1 cellular context compared by ENCODE assay signal in genomic region chr20:36676701-36677421, GRCh38.
TF ChIP-seq lines count a peak whose summit lies in the region.

No MANE protein-coding gene starts in this region.

TF ChIP-seq in HepG2, 621 proteins besides CTCF, POLR2A, EP300 and RAD21 (continued from another document and continues in another):
- TF ChIP-seq HIC2 (CRISPR knock-in tag; IDR thresholded peaks at IDR 0.05; ENCODE audit: low read depth) (no peak), ZNF17 (CRISPR knock-in tag; IDR thresholded peaks at IDR 0.05) (no peak), ZNF598 (CRISPR knock-in tag; IDR thresholded peaks at IDR 0.05; ENCODE audit: borderline replicate concordance) (peak; percentile 51; the same call in 1 of the 2 replicates), ZNF552 (CRISPR knock-in tag; IDR thresholded peaks at IDR 0.05; ENCODE audit: borderline replicate concordance) (no peak), ZSCAN20 (CRISPR knock-in tag; IDR thresholded peaks at IDR 0.05; ENCODE audit: borderline replicate concordance) (no peak), ZNF232 (CRISPR knock-in tag; IDR thresholded peaks at IDR 0.05; ENCODE audit: borderline replicate concordance) (no peak), JARID2 (CRISPR knock-in tag; IDR thresholded peaks at IDR 0.05; ENCODE audit: insufficient replicate concordance) (peak; percentile 56), ZNF281 (CRISPR knock-in tag; IDR thresholded peaks at IDR 0.05; ENCODE audit: borderline replicate concordance) (no peak), MTF1 (CRISPR knock-in tag; IDR thresholded peaks at IDR 0.05) (no peak), KDM5B (CRISPR knock-in tag; IDR thresholded peaks at IDR 0.05; ENCODE audit: borderline replicate concordance) (no peak), KIAA2018 (CRISPR knock-in tag; IDR thresholded peaks at IDR 0.05; ENCODE audit: borderline replicate concordance) (no peak), ZNF639 (CRISPR knock-in tag; conservative IDR thresholded peaks at IDR 0.05) (no peak), ELF3 (CRISPR knock-in tag; IDR thresholded peaks at IDR 0.05) (no peak), ZNF652 (CRISPR knock-in tag; IDR thresholded peaks at IDR 0.05; ENCODE audit: borderline replicate concordance, low read depth) (no peak), ZFAT (CRISPR knock-in tag; conservative IDR thresholded peaks at IDR 0.05) (no peak), GATA4 (IDR thresholded peaks at IDR 0.05; ENCODE audit: borderline replicate concordance, low read depth) (peak; percentile 58; the same call in 1 of the 2 replicates), ZFYVE20 (CRISPR knock-in tag; IDR thresholded peaks at IDR 0.05; ENCODE audit: borderline replicate concordance, low read depth) (no peak), ZBTB2 (CRISPR knock-in tag; IDR thresholded peaks at IDR 0.05; ENCODE audit: low read depth) (no peak), FLYWCH1 (CRISPR knock-in tag; IDR thresholded peaks at IDR 0.05) (no peak), E2F5 (CRISPR knock-in tag; conservative IDR thresholded peaks at IDR 0.05) (no peak), NCOA1 (CRISPR knock-in tag; IDR thresholded peaks at IDR 0.05) (no peak), ATF7 (IDR thresholded peaks at IDR 0.05) (no peak), ATF7 (CRISPR knock-in tag; IDR thresholded peaks at IDR 0.05) (no peak), ZBTB44 (CRISPR knock-in tag; IDR thresholded peaks at IDR 0.05) (no peak), THAP9 (CRISPR knock-in tag; IDR thresholded peaks at IDR 0.05; ENCODE audit: borderline replicate concordance) (0 out of 2 replicates have a peak, but pooled peaks have one; percentile 22), NFRKB (IDR thresholded peaks at IDR 0.05) (no peak), GZF1 (CRISPR knock-in tag; IDR thresholded peaks at IDR 0.05) (no peak), PHB2 (IDR thresholded peaks at IDR 0.05; ENCODE audit: partially characterized antibody) (no peak), ZNF451 (CRISPR knock-in tag; IDR thresholded peaks at IDR 0.05) (no peak), ISL2 (CRISPR knock-in tag; IDR thresholded peaks at IDR 0.05) (no peak), MLX (CRISPR knock-in tag; IDR thresholded peaks at IDR 0.05) (no peak), SMAD1 (CRISPR knock-in tag; IDR thresholded peaks at IDR 0.05; ENCODE audit: borderline replicate concordance, low read depth) (no peak; the same call in 1 of the 2 replicates), SUZ12 (IDR thresholded peaks at IDR 0.05; ENCODE audit: low read depth, low read length) (no peak), NR2F1 (CRISPR knock-in tag; IDR thresholded peaks at IDR 0.05) (no peak), PAWR (CRISPR knock-in tag; IDR thresholded peaks at IDR 0.05; ENCODE audit: borderline replicate concordance) (no peak), SMARCE1 (IDR thresholded peaks at IDR 0.05; ENCODE audit: borderline replicate concordance) (no peak)
